14 cellular contexts compared by ENCODE assay signal in the genomic region with DNA sequence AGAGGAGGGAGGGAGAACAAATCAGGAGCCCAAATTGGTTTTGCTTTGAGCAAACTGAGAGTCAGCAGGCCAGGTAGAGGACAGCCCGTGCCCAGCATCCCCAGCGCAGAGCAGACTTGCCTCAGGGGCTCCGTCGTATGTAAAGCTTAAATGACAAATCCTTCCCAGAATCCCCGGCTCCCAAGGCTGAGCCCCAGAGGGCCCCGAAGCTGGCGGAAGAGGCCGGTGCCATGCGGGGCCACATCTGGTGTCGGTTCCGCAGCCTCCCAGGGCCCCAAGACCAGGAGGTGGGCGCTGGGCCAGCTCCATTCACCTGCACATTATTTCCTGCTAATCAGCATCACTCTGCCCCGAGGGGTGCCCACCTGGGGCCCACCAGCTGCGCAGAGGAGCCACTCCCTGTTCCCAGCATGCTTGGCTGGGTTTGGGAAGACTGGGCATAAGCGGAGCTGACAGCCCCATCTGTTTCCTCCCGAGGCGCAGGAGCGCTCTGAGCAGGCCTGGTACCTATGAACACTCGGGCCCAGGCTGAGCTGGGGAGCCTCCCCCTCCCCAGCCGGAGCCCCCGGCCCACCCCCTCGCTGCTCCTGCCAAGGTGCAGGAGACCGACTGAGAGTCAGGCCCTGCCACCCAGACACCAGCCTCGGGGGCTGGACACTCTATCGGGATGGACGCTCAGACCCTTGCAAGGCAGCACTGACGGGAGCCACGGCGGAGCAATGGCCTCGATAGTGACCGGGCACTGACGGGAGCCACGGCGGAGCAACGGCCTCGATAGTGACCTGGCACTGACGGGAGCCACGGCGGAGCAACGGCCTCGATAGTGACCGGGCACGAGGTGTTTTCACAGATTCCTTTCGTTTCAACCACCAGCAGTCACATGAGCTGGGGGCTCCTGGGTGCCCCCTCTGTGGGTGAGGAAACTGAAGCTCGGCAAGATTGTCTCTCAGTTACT.
"Had no signal": no experiment of that assay in that cellular context is flagged by ENCODE, and none has a peak within 500 bp of the region (broad histone marks: within the 10 kb centered on the region; RNA-seq: fewer than 3 reads in every experiment).

No MANE protein-coding gene starts in this region.

- H3K27me3 ChIP-seq: thyroid gland had no signal

- H3K27ac ChIP-seq: thyroid gland had no signal

- H3K4me3 ChIP-seq: lung, thyroid gland had no signal

- H3K9me3 ChIP-seq: thyroid gland had no signal

- H3K36me3 ChIP-seq: thyroid gland had no signal

- ATAC-seq: effector memory CD8-positive, alpha-beta T cell; left colon; natural killer cell had no signal

- H3K4me1 ChIP-seq: thyroid gland had no signal

- DNase-seq: activated B cell treated with CpG ODN at 0.5 μM for 24 hours; activated CD4-positive, alpha-beta memory T cell treated with anti-CD3 and anti-CD28 coated beads for 36 hours; activated CD4-positive, alpha-beta T cell treated with anti-CD3 and anti-CD28 coated beads for 4 hours; dermis blood vessel endothelial cell; effector memory CD8-positive, alpha-beta T cell; hippocampal formation; left colon; natural killer cell; nucleus accumbens; stimulated activated CD4-positive, alpha-beta T cell treated with anti-CD3 and anti-CD28 coated beads, Interleukin-12 subunit alpha, Interleukin-12 subunit beta, amount 100 ng/mL, for 4 hours; stimulated activated CD4-positive, alpha-beta T cell treated with anti-CD3 and anti-CD28 coated beads, Interleukin-1b, Interleukin-23, amount 100 ng/mL, for 48 hours; stimulated activated naive CD4-positive, alpha-beta T cell treated with Interleukin-2 at 50 U/mL for 16 hours; thyroid gland had no signal
